In the genomic region with DNA sequence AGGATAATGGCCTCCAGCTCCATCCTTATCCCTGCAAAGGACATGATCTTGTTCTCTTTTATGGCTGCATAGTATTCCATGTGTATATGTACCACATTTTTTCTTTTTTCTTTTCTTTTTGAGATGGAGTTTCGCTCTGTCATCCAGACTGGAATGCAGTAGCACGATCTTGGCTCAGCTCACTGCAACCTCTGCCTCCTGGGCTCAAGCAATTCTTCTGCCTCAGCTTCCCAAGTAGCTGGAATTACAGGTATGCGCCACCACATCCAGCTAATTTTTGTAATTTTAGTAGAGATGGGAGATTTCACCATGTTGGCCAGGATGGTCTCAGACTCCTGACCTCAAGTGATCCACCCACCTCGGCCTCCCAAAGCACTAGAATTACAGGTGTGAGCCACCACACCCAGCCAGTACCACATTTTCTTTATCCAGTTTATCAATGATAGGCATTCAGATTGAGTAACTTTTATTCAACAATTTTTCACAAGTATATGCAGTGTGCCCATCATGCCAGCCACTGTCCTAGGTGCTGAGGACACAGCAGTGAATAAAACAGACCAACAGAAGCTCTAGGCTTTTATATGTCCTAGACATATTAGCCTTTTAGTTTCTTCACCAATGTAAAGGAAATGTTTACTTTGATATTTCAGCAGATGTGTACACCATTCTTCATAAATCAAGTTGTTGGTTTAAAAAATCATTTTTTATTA, we compare ENCODE assay signal across 31 cellular contexts.
"Had no signal": no experiment of that assay in that cellular context is flagged by ENCODE, and none has a peak within 500 bp of the region (broad histone marks: within the 10 kb centered on the region; RNA-seq: fewer than 3 reads in every experiment).

No MANE protein-coding gene starts in this region.

- H3K4me3 Mint-ChIP-seq: natural killer cell; nephron; neural progenitor cell; stimulated activated memory B cell treated with anti-CD40 and anti-IgM and Interleukin-4, amounts not matched to agents 10 μg/mL and 1 μg/mL and 100 μg/mL, for 72 hours; stimulated activated naive CD8-positive, alpha-beta T cell treated with anti-CD3 and anti-CD28 coated beads, Interleukin-15, amount 100 ng/mL, for 72 hours had no signal

- H3K79me2 ChIP-seq: parathyroid adenoma had no signal

- H3K4me2 ChIP-seq: neural progenitor cell had no signal

- H3K27ac Mint-ChIP-seq: natural killer cell; nephron; neural progenitor cell; progenitor cell of endocrine pancreas; stimulated activated memory B cell treated with anti-CD40 and anti-IgM and Interleukin-4, amounts not matched to agents 10 μg/mL and 1 μg/mL and 100 μg/mL, for 72 hours; stimulated activated naive CD8-positive, alpha-beta T cell treated with anti-CD3 and anti-CD28 coated beads, Interleukin-15, amount 100 ng/mL, for 72 hours had no signal

- H2AFZ ChIP-seq: neural progenitor cell, parathyroid adenoma had no signal

- H3K36me3 ChIP-seq: neural progenitor cell, ovary, right lobe of liver, sigmoid colon, spleen, suprapubic skin, tibial artery, transverse colon, upper lobe of left lung, vagina had no signal

- H3K9me3 ChIP-seq: ovary, psoas muscle, right lobe of liver, sigmoid colon, spleen, suprapubic skin, testis, tibial artery, transverse colon, upper lobe of left lung, vagina had no signal

- H3K4me1 Mint-ChIP-seq: natural killer cell; neural progenitor cell; stimulated activated memory B cell treated with anti-CD40 and anti-IgM and Interleukin-4, amounts not matched to agents 10 μg/mL and 1 μg/mL and 100 μg/mL, for 72 hours had no signal

- DNase-seq: natural killer cell; occipital lobe; ovary; posterior cingulate gyrus; psoas muscle; right cardiac atrium; right lobe of liver; sigmoid colon; small intestine; spleen; stimulated activated CD4-positive, alpha-beta T cell treated with anti-CD3 and anti-CD28 coated beads, Interleukin-12 subunit alpha, Interleukin-12 subunit beta, amount 100 ng/mL, for 4 hours; stimulated activated CD4-positive, alpha-beta T cell treated with anti-CD3 and anti-CD28 coated beads, Interleukin-1b, Interleukin-23, amount 100 ng/mL, for 48 hours; stimulated activated CD4-positive, alpha-beta T cell treated with anti-CD3 and anti-CD28 coated beads, Interleukin-4, amount 100 ng/mL, for 1 hour; stimulated activated CD4-positive, alpha-beta T cell treated with anti-CD3 and anti-CD28 coated beads, Interleukin-4, amount 100 ng/mL, for 4 hours; stimulated activated CD8-positive, alpha-beta memory T cell treated with anti-CD3 and anti-CD28 coated beads, Interleukin-4, amount 100 ng/mL, for 48 hours; stimulated activated naive CD4-positive, alpha-beta T cell; stimulated activated naive CD8-positive, alpha-beta T cell treated with anti-CD3 and anti-CD28 coated beads, Interleukin-15, amount 100 ng/mL, for 72 hours; stimulated activated naive CD8-positive, alpha-beta T cell treated with anti-CD3 and anti-CD28 coated beads, Interleukin-15, Interleukin-2, amounts not matched to agents 100 U/mL and 50 U/mL, for 24 hours; substantia nigra; testis; tibial artery; transverse colon; upper lobe of left lung had no signal

- H3K9ac ChIP-seq: neural progenitor cell, parathyroid adenoma had no signal

- H3K9me3 Mint-ChIP-seq: natural killer cell; nephron; neural progenitor cell; stimulated activated memory B cell treated with anti-CD40 and anti-IgM and Interleukin-4, amounts not matched to agents 10 μg/mL and 1 μg/mL and 100 μg/mL, for 72 hours; stimulated activated naive CD8-positive, alpha-beta T cell treated with anti-CD3 and anti-CD28 coated beads, Interleukin-15, amount 100 ng/mL, for 72 hours had no signal

- H3K27me3 Mint-ChIP-seq: progenitor cell of endocrine pancreas; stimulated activated memory B cell treated with anti-CD40 and anti-IgM and Interleukin-4, amounts not matched to agents 10 μg/mL and 1 μg/mL and 100 μg/mL, for 72 hours; stimulated activated naive CD8-positive, alpha-beta T cell treated with anti-CD3 and anti-CD28 coated beads, Interleukin-15, amount 100 ng/mL, for 72 hours had no signal

- H3K4me1 ChIP-seq: neural progenitor cell, parathyroid adenoma, psoas muscle, right lobe of liver, sigmoid colon, spleen, suprapubic skin, testis, tibial artery, transverse colon, upper lobe of left lung, vagina had no signal

- H3K36me3 Mint-ChIP-seq: natural killer cell; neural progenitor cell; stimulated activated memory B cell treated with anti-CD40 and anti-IgM and Interleukin-4, amounts not matched to agents 10 μg/mL and 1 μg/mL and 100 μg/mL, for 72 hours had no signal

- FAIRE-seq: small intestine, urothelium cell line had no signal

- H3K4me3 ChIP-seq: neural progenitor cell, ovary, psoas muscle, right lobe of liver, sigmoid colon, spleen, suprapubic skin, testis, tibial artery, transverse colon, upper lobe of left lung, vagina had no signal

- H3K27ac ChIP-seq: neural progenitor cell, ovary, parathyroid adenoma, psoas muscle, right lobe of liver, sigmoid colon, spleen, suprapubic skin, testis, tibial artery, transverse colon, upper lobe of left lung, vagina had no signal

- H3K27me3 ChIP-seq: neural progenitor cell, ovary, right lobe of liver, spleen, suprapubic skin, testis, tibial artery, transverse colon, upper lobe of left lung, vagina had no signal

- ATAC-seq: natural killer cell; psoas muscle; right cardiac atrium; right lobe of liver; stimulated activated memory B cell treated with anti-CD40 and anti-IgM and Interleukin-4, amounts not matched to agents 10 μg/mL and 1 μg/mL and 100 μg/mL, for 72 hours; stimulated activated naive CD8-positive, alpha-beta T cell treated with anti-CD3 and anti-CD28 coated beads, Interleukin-15, amount 100 ng/mL, for 72 hours; stimulated activated naive CD8-positive, alpha-beta T cell treated with anti-CD3 and anti-CD28 coated beads, Interleukin-15, Interleukin-2, amounts not matched to agents 100 U/mL and 50 U/mL, for 24 hours had no signal
